1 cellular context compared by ENCODE assay signal in the genomic region with DNA sequence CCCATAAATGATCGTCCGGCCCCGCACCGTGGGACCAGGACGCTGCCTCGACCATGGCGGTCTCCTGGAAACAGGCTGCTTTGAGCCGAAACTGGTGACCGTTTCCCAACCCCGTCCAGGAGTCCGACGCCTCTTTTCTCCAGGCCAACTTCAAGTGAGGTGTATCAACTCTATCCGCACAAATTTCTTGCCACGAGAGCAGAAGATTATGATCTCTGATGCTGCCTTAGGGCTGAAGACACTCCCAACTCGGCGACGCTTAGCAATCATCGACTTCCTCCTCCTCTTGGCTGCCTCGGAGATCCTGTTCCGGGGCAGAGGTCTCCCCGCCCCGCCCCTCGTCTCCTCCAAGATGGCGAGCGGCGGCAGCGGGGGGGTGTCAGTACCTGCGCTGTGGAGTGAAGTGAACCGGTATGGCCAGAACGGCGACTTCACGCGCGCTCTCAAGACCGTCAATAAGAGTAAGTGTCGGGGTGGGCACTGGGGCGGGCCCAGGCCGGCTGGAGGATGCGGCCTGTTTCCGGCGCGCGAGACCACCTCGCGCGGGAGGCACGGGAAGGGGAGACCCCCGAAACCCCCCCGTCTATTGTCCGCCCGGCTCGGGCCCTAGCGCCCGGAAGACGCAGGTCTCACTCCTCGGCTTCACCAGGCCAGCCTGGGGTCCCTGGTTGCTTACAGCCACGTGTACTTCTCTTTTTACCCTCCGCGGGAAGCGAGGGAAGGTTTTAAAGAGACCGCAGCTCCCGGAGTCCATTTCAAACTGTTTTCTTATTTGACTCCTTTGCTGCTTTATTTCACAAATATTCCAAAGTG.
A peak's percentile ranks its signal among the peaks of the same experiment; 100 is the strongest.
TF ChIP-seq lines count a peak whose summit lies in the region.

TSS of gene SRP72 (plus strand) at position 334 of the 813 bp plus-strand sequence. CDS start at position 353, 19 bp downstream.

TF ChIP-seq in HepG2, 621 proteins besides CTCF, POLR2A, EP300 and RAD21 (continued from another document and continues in another):
- TF ChIP-seq ATF6 (CRISPR knock-in tag; conservative IDR thresholded peaks at IDR 0.05) = peak; percentile 83; the same call in 1 of the 2 replicates
- no peak for TF ChIP-seq CBX1 (IDR thresholded peaks at IDR 0.05; ENCODE audit: low read depth)
- TF ChIP-seq ZNF792 (CRISPR knock-in tag; IDR thresholded peaks at IDR 0.05) = peak; percentile 63; the same call in 1 of the 2 replicates
- TF ChIP-seq DR1 (CRISPR knock-in tag; IDR thresholded peaks at IDR 0.05) = peak; percentile 64
- no peak for TF ChIP-seq ZNF251 (CRISPR knock-in tag; IDR thresholded peaks at IDR 0.05)
- no peak for TF ChIP-seq SIX1 (CRISPR knock-in tag; IDR thresholded peaks at IDR 0.05; ENCODE audit: borderline replicate concordance)
- no peak for TF ChIP-seq KDM1A (CRISPR knock-in tag; IDR thresholded peaks at IDR 0.05)
- TF ChIP-seq FOXK1 (CRISPR knock-in tag; IDR thresholded peaks at IDR 0.05; ENCODE audit: borderline replicate concordance, low read depth) = no peak; the same call in 1 of the 2 replicates
- no peak for TF ChIP-seq ZNF10 (CRISPR knock-in tag; IDR thresholded peaks at IDR 0.05; ENCODE audit: borderline replicate concordance, low read depth)
- no peak for TF ChIP-seq ZNF780A (CRISPR knock-in tag; IDR thresholded peaks at IDR 0.05)
- TF ChIP-seq ZNF3 (CRISPR knock-in tag; IDR thresholded peaks at IDR 0.05) = no peak
- no peak for TF ChIP-seq ZFP90 (CRISPR knock-in tag; IDR thresholded peaks at IDR 0.05; ENCODE audit: borderline replicate concordance)
- no peak for TF ChIP-seq ZNF629 (CRISPR knock-in tag; conservative IDR thresholded peaks at IDR 0.05)
- TF ChIP-seq CCDC6 (CRISPR knock-in tag; IDR thresholded peaks at IDR 0.05) = no peak
- no peak for TF ChIP-seq GMEB2 (CRISPR knock-in tag; IDR thresholded peaks at IDR 0.05; ENCODE audit: low read depth)
- TF ChIP-seq, protein P1, sequence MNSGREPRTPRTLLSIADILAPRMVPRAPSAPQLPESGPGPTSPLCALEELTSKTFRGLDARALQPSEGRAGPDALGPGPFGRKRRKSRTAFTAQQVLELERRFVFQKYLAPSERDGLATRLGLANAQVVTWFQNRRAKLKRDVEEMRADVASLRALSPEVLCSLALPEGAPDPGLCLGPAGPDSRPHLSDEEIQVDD (CRISPR knock-in tag; IDR thresholded peaks at IDR 0.05; ENCODE audit: borderline replicate concordance) = no peak
- no peak for TF ChIP-seq ZMYM4 (CRISPR knock-in tag; IDR thresholded peaks at IDR 0.05)
- TF ChIP-seq, protein P2, sequence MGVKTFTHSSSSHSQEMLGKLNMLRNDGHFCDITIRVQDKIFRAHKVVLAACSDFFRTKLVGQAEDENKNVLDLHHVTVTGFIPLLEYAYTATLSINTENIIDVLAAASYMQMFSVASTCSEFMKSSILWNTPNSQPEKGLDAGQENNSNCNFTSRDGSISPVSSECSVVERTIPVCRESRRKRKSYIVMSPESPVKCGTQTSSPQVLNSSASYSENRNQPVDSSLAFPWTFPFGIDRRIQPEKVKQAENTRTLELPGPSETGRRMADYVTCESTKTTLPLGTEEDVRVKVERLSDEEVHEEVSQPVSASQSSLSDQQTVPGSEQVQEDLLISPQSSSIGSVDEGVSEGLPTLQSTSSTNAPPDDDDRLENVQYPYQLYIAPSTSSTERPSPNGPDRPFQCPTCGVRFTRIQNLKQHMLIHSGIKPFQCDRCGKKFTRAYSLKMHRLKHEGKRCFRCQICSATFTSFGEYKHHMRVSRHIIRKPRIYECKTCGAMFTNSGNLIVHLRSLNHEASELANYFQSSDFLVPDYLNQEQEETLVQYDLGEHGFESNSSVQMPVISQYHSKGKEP (CRISPR knock-in tag; IDR thresholded peaks at IDR 0.05) = no peak
- peak; percentile 53; the same call in 1 of the 2 replicates for TF ChIP-seq ZNF350 (CRISPR knock-in tag; IDR thresholded peaks at IDR 0.05; ENCODE audit: borderline replicate concordance, low read depth)
- TF ChIP-seq TIGD3 (CRISPR knock-in tag; IDR thresholded peaks at IDR 0.05; ENCODE audit: borderline replicate concordance) = no peak
- TF ChIP-seq, protein P3, sequence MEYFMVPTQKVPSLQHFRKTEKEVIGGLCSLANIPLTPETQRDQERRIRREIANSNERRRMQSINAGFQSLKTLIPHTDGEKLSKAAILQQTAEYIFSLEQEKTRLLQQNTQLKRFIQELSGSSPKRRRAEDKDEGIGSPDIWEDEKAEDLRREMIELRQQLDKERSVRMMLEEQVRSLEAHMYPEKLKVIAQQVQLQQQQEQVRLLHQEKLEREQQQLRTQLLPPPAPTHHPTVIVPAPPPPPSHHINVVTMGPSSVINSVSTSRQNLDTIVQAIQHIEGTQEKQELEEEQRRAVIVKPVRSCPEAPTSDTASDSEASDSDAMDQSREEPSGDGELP (IDR thresholded peaks at IDR 0.05; ENCODE audit: borderline replicate concordance, low read depth) = no peak
- TF ChIP-seq HMGXB3 (CRISPR knock-in tag; IDR thresholded peaks at IDR 0.05; ENCODE audit: borderline replicate concordance) = peak; percentile 54; the same call in 1 of the 2 replicates
- TF ChIP-seq TERF1 (CRISPR knock-in tag; IDR thresholded peaks at IDR 0.05) = no peak
- no peak for TF ChIP-seq ATAD3A (CRISPR knock-in tag; IDR thresholded peaks at IDR 0.05)
- TF ChIP-seq MAFG (CRISPR knock-in tag; IDR thresholded peaks at IDR 0.05) = no peak
- TF ChIP-seq SRSF4 (IDR thresholded peaks at IDR 0.05; ENCODE audit: low read depth, low read length, poor library complexity, severe bottlenecking) = no peak
- TF ChIP-seq XRCC5 (optimal IDR thresholded peaks at IDR 0.05; ENCODE audit: low read length) = no peak
- no peak for TF ChIP-seq ZNF790 (CRISPR knock-in tag; IDR thresholded peaks at IDR 0.05; ENCODE audit: borderline replicate concordance)
- TF ChIP-seq CENPBD1 (CRISPR knock-in tag; IDR thresholded peaks at IDR 0.05; ENCODE audit: borderline replicate concordance, low read depth) = no peak
- peak; percentile 58; the same call in 1 of the 2 replicates for TF ChIP-seq DMAP1 (CRISPR knock-in tag; IDR thresholded peaks at IDR 0.05)
- TF ChIP-seq ZIK1 (CRISPR knock-in tag; IDR thresholded peaks at IDR 0.05; ENCODE audit: borderline replicate concordance, low read depth) = no peak
- TF ChIP-seq ETV5 (CRISPR knock-in tag; IDR thresholded peaks at IDR 0.05; ENCODE audit: borderline replicate concordance) = peak; percentile 59; the same call in 1 of the 2 replicates
- TF ChIP-seq, protein P4, sequence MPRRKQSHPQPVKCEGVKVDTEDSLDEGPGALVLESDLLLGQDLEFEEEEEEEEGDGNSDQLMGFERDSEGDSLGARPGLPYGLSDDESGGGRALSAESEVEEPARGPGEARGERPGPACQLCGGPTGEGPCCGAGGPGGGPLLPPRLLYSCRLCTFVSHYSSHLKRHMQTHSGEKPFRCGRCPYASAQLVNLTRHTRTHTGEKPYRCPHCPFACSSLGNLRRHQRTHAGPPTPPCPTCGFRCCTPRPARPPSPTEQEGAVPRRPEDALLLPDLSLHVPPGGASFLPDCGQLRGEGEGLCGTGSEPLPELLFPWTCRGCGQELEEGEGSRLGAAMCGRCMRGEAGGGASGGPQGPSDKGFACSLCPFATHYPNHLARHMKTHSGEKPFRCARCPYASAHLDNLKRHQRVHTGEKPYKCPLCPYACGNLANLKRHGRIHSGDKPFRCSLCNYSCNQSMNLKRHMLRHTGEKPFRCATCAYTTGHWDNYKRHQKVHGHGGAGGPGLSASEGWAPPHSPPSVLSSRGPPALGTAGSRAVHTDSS (CRISPR knock-in tag; conservative IDR thresholded peaks at IDR 0.05) = no peak
- TF ChIP-seq BORCS8-MEF2B (CRISPR knock-in tag; IDR thresholded peaks at IDR 0.05) = peak; percentile 36; the same call in 1 of the 2 replicates
- TF ChIP-seq ZNF276 (CRISPR knock-in tag; IDR thresholded peaks at IDR 0.05; ENCODE audit: low read depth) = no peak
- peak; percentile 64; the same call in 1 of the 2 replicates for TF ChIP-seq CREM (IDR thresholded peaks at IDR 0.05)
- TF ChIP-seq CREM (CRISPR knock-in tag; IDR thresholded peaks at IDR 0.05) = no peak
- peak; percentile 60; the same call in 1 of the 2 replicates for TF ChIP-seq PAX8 (CRISPR knock-in tag; IDR thresholded peaks at IDR 0.05; ENCODE audit: borderline replicate concordance)
- 0 out of 2 replicates have a peak, but pooled peaks have one; percentile 48 for TF ChIP-seq GTF2F1 (IDR thresholded peaks at IDR 0.05; ENCODE audit: low read length)
- TF ChIP-seq KLF12 (CRISPR knock-in tag; IDR thresholded peaks at IDR 0.05; ENCODE audit: borderline replicate concordance) = no peak
- TF ChIP-seq ZNF335 (CRISPR knock-in tag; IDR thresholded peaks at IDR 0.05) = no peak
